8 cellular contexts compared by ENCODE assay signal in the genomic region with DNA sequence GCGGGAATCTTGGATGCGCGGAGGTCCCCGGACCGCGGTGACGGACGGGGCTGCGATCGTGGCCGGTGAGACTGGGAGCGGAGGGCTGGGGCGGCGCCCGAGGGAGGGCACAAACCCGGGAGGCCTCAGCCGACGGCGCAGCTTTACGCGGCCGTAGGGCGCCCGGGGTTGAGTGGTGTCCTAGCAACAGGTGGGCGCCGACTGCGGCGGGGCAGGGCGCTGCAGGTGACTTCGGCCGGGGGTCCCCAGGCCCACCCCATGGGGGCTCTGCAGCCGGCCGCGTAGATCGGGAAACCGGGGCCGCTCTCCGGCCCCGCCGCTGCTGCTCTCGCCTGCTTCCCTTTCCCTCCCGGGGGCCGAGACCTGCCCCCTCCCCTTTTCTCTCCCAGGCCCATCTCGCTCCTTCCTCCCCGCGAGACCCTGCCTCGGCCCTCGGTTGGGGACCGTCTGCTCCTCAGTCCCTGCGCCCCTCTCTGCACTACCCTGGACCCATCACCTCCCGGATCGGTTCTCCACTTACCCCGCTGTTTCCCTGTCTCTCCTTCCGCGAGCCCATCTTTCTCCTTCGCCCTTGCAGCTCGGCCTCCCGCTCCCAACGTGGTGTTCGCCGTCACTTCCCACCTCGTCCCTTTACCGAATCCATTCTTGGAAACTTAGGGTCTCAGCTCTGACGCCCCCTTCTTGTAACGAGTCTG. TPM values are rescaled to one million over a fixed set of nuclear protein-coding genes. Genes with fewer than 3 reads are reported as not detected.
DNase-seq lines count a peak whose midpoint lies in the region; ATAC-seq and TF ChIP-seq lines count a peak whose summit lies in the region.

No MANE protein-coding gene starts in this region.

- H3K27me3 ChIP-seq in thoracic aorta (replicated peaks; ENCODE audit: insufficient read depth), result no peaks in the 10 kb centered on the region

- intact Hi-C loops in lower leg skin (cut with DNase I; ENCODE audit: low total_unique reads) (no loop called here), posterior vena cava (cut with DNase I) (no loop called here)

- TF ChIP-seq CTCF in lower leg skin (IDR thresholded peaks at IDR 0.05), result no peak
- TF ChIP-seq CTCF in thoracic aorta (IDR thresholded peaks at IDR 0.05), result no peak

- H3K4me3 ChIP-seq in lower leg skin (ENCODE audit: low read depth, poor library complexity, severe bottlenecking) (peak overlapping the region; percentile 15), thoracic aorta (peak overlapping the region; percentile 66)

- DNase-seq in activated T-cell treated with anti-CD3 and anti-CD28 coated beads for 48 hours (ENCODE audit: low read depth) (peak; percentile 24), activated T-cell treated with anti-CD3 and anti-CD28 coated beads for 4 hours (no peak), HuH-7.5 (ENCODE audit: low spot score) (peak; percentile 48), lower leg skin (ENCODE audit: low spot score in 2 of 2) (peak in 1 of 2 donors; percentile 87), thoracic aorta (ENCODE audit: low spot score) (no peak), UCSD-AML1 (lab: John Stamatoyannopoulos, UW; ENCODE audit: unreplicated experiment) (no peak), posterior vena cava (ENCODE audit: low spot score) (no peak)
- DNase-seq in central memory CD8-positive, alpha-beta T cell (ENCODE audit: low spot score in 2 of 2), result no peak

- ATAC-seq in central memory CD8-positive, alpha-beta T cell (replicated peaks; ENCODE audit: extremely low read depth, poor library complexity, severe bottlenecking), result no peak
- ATAC-seq in thoracic aorta (ENCODE audit: insufficient number of reproducible peaks, low FRiP score, low read depth), result no peak

- H3K9me3 ChIP-seq in thoracic aorta, result no peaks in the 10 kb centered on the region

- H3K4me3 Mint-ChIP-seq in central memory CD8-positive, alpha-beta T cell, result peak overlapping the region; percentile 82

- WGBS in lower leg skin, 2 donors, result 1% methylated on average over 37 to 64 of the region's 65 CpGs

- peak overlapping the region; percentile 63 for H3K27ac Mint-ChIP-seq in central memory CD8-positive, alpha-beta T cell (ENCODE audit: low read depth)

- no peak for TF ChIP-seq POLR2A in lower leg skin (IDR thresholded peaks at IDR 0.05)

- H3K36me3 ChIP-seq in thoracic aorta, result no peaks in the 10 kb centered on the region

- H3K9me3 Mint-ChIP-seq in central memory CD8-positive, alpha-beta T cell, result no peaks in the 10 kb centered on the region

- H3K4me1 ChIP-seq in thoracic aorta (ENCODE audit: control insufficient read depth in 1 of 2, low read depth in 2 of 2), result peaks cover 0 to 11% of the 10 kb centered on the region in 2 donors

- H3K27me3 Mint-ChIP-seq in central memory CD8-positive, alpha-beta T cell, result peaks cover 36% of the 10 kb centered on the region

- no peak overlapping the region for H3K27ac ChIP-seq in thoracic aorta

- H3K4me1 Mint-ChIP-seq in central memory CD8-positive, alpha-beta T cell, result peaks cover 15% of the 10 kb centered on the region

- peaks cover 10% of the 10 kb centered on the region for H3K36me3 Mint-ChIP-seq in central memory CD8-positive, alpha-beta T cell (ENCODE audit: insufficient read depth)

RNA-seq across cellular contexts. Expression of a gene that starts 18.4 kb away (rescaled TPM):
- total RNA-seq in lower leg skin, result 10 to 100 TPM; 22.3 to 36.8 (median 33.5) TPM
- 10 to 100 TPM; 11.1 to 16.8 TPM for total RNA-seq in thoracic aorta
- 10 to 100 TPM; 13.6 to 18.1 TPM for total RNA-seq in posterior vena cava

Comparison
In these comparisons a context has a peak if more than half of its experiments do, and no peak if none do; other contexts are left out.
1. DNase-seq: peak in activated T-cell treated with anti-CD3 and anti-CD28 coated beads for 48 hours (single experiment) and HuH-7.5 (single experiment); none in activated T-cell treated with anti-CD3 and anti-CD28 coated beads for 4 hours (single experiment), central memory CD8-positive, alpha-beta T cell (0 of 2), thoracic aorta (single experiment), UCSD-AML1 (single experiment) and posterior vena cava (single experiment).